Comparison of ENCODE assay signal across 1 cellular context in the genomic region with DNA sequence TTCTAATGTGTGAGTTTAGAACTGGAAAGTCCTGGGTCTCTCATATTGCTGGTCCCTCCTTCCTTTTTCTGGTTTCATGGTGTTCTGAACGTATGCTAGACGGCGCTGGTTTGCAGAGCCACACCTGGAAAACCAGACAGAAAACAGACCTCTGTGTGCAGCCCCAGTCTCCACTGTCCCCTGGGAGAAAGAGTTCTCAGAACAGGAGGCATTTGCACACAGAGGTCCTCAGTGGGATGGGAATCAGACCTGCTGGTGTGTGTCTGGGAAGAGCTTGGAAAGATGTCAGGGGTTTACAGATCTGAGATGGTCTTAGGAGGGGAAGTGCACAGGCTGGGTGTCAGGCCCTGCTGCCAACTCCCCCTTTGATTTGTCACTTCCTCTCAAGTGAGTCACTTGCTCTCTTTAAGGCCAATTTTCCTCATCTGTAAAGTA.
TF ChIP-seq lines count a peak whose summit lies in the region.

No MANE protein-coding gene starts in this region.

TF ChIP-seq in WTC11, 78 proteins besides CTCF, POLR2A, EP300 and RAD21:
- TF ChIP-seq NR3C1 (CRISPR knock-in tag; conservative IDR thresholded peaks at IDR 0.05; ENCODE audit: low read depth), result no peak
- TF ChIP-seq ETV6 (CRISPR knock-in tag; IDR thresholded peaks at IDR 0.05), result no peak
- TF ChIP-seq NFE2L1 (CRISPR knock-in tag; IDR thresholded peaks at IDR 0.05), result no peak
- TF ChIP-seq, protein P1, sequence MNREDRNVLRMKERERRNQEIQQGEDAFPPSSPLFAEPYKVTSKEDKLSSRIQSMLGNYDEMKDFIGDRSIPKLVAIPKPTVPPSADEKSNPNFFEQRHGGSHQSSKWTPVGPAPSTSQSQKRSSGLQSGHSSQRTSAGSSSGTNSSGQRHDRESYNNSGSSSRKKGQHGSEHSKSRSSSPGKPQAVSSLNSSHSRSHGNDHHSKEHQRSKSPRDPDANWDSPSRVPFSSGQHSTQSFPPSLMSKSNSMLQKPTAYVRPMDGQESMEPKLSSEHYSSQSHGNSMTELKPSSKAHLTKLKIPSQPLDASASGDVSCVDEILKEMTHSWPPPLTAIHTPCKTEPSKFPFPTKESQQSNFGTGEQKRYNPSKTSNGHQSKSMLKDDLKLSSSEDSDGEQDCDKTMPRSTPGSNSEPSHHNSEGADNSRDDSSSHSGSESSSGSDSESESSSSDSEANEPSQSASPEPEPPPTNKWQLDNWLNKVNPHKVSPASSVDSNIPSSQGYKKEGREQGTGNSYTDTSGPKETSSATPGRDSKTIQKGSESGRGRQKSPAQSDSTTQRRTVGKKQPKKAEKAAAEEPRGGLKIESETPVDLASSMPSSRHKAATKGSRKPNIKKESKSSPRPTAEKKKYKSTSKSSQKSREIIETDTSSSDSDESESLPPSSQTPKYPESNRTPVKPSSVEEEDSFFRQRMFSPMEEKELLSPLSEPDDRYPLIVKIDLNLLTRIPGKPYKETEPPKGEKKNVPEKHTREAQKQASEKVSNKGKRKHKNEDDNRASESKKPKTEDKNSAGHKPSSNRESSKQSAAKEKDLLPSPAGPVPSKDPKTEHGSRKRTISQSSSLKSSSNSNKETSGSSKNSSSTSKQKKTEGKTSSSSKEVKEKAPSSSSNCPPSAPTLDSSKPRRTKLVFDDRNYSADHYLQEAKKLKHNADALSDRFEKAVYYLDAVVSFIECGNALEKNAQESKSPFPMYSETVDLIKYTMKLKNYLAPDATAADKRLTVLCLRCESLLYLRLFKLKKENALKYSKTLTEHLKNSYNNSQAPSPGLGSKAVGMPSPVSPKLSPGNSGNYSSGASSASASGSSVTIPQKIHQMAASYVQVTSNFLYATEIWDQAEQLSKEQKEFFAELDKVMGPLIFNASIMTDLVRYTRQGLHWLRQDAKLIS (CRISPR knock-in tag; IDR thresholded peaks at IDR 0.05; ENCODE audit: borderline replicate concordance), result no peak
- no peak for TF ChIP-seq NFATC4 (CRISPR knock-in tag; IDR thresholded peaks at IDR 0.05)
- no peak for TF ChIP-seq ESRRA (CRISPR knock-in tag; IDR thresholded peaks at IDR 0.05; ENCODE audit: borderline replicate concordance)
- no peak for TF ChIP-seq KAT7 (CRISPR knock-in tag; IDR thresholded peaks at IDR 0.05; ENCODE audit: borderline replicate concordance)
- no peak for TF ChIP-seq ZNF138 (CRISPR knock-in tag; conservative IDR thresholded peaks at IDR 0.05)
- TF ChIP-seq, protein P2, sequence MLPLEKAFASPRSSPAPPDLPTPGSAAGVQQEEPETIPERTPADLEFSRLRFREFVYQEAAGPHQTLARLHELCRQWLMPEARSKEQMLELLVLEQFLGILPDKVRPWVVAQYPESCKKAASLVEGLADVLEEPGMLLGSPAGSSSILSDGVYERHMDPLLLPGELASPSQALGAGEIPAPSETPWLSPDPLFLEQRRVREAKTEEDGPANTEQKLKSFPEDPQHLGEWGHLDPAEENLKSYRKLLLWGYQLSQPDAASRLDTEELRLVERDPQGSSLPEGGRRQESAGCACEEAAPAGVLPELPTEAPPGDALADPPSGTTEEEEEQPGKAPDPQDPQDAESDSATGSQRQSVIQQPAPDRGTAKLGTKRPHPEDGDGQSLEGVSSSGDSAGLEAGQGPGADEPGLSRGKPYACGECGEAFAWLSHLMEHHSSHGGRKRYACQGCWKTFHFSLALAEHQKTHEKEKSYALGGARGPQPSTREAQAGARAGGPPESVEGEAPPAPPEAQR (CRISPR knock-in tag; IDR thresholded peaks at IDR 0.05), result no peak
- TF ChIP-seq, protein P3, sequence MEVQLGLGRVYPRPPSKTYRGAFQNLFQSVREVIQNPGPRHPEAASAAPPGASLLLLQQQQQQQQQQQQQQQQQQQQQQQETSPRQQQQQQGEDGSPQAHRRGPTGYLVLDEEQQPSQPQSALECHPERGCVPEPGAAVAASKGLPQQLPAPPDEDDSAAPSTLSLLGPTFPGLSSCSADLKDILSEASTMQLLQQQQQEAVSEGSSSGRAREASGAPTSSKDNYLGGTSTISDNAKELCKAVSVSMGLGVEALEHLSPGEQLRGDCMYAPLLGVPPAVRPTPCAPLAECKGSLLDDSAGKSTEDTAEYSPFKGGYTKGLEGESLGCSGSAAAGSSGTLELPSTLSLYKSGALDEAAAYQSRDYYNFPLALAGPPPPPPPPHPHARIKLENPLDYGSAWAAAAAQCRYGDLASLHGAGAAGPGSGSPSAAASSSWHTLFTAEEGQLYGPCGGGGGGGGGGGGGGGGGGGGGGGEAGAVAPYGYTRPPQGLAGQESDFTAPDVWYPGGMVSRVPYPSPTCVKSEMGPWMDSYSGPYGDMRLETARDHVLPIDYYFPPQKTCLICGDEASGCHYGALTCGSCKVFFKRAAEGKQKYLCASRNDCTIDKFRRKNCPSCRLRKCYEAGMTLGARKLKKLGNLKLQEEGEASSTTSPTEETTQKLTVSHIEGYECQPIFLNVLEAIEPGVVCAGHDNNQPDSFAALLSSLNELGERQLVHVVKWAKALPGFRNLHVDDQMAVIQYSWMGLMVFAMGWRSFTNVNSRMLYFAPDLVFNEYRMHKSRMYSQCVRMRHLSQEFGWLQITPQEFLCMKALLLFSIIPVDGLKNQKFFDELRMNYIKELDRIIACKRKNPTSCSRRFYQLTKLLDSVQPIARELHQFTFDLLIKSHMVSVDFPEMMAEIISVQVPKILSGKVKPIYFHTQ (CRISPR knock-in tag; IDR thresholded peaks at IDR 0.05), result no peak
- TF ChIP-seq, protein P4, sequence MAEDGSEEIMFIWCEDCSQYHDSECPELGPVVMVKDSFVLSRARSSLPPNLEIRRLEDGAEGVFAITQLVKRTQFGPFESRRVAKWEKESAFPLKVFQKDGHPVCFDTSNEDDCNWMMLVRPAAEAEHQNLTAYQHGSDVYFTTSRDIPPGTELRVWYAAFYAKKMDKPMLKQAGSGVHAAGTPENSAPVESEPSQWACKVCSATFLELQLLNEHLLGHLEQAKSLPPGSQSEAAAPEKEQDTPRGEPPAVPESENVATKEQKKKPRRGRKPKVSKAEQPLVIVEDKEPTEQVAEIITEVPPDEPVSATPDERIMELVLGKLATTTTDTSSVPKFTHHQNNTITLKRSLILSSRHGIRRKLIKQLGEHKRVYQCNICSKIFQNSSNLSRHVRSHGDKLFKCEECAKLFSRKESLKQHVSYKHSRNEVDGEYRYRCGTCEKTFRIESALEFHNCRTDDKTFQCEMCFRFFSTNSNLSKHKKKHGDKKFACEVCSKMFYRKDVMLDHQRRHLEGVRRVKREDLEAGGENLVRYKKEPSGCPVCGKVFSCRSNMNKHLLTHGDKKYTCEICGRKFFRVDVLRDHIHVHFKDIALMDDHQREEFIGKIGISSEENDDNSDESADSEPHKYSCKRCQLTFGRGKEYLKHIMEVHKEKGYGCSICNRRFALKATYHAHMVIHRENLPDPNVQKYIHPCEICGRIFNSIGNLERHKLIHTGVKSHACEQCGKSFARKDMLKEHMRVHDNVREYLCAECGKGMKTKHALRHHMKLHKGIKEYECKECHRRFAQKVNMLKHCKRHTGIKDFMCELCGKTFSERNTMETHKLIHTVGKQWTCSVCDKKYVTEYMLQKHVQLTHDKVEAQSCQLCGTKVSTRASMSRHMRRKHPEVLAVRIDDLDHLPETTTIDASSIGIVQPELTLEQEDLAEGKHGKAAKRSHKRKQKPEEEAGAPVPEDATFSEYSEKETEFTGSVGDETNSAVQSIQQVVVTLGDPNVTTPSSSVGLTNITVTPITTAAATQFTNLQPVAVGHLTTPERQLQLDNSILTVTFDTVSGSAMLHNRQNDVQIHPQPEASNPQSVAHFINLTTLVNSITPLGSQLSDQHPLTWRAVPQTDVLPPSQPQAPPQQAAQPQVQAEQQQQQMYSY (CRISPR knock-in tag; IDR thresholded peaks at IDR 0.05), result no peak
